Comparison of ENCODE assay signal across 17 cellular contexts in the genomic region with DNA sequence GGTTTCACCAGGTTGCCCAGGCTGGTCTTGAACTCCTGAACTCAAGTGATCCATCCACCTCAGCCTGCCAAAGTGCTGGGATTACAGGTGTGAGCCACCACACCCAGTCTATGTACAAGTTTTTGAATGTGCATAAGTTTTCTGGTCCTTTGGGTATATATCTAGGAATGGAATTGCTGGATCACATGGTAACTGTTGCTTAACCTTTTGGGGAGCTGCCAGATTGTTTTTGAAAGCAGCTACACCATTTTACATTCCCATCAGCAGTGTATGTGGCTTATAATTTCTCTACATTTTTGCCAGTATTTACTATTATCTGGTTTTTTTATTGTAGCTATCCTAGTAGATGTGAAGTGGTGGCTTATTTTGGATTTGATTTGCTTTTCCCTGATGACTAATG.
"Had no signal": no experiment of that assay in that cellular context is flagged by ENCODE, and none has a peak within 500 bp of the region (broad histone marks: within the 10 kb centered on the region; RNA-seq: fewer than 3 reads in every experiment).

No MANE protein-coding gene starts in this region.

- ATAC-seq: body of pancreas; natural killer cell; stimulated activated effector memory CD8-positive, alpha-beta T cell treated with anti-CD3 and anti-CD28 coated beads, Interleukin-12 subunit alpha, Interleukin-12 subunit beta, amount 100 ng/mL, for 72 hours; T-helper 17 cell; WTC11 had no signal

- H3K27me3 Mint-ChIP-seq: activated CD4-positive, alpha-beta memory T cell treated with anti-CD3 and anti-CD28 coated beads, Interleukin-2, amount 10 ng/mL, durations not matched to agents 7 days and 5 days; activated naive CD4-positive, alpha-beta T cell treated with anti-CD3 and anti-CD28 coated beads, Interleukin-2, amount 50 U/mL, for 24 hours; activated T-cell treated with anti-CD3 and anti-CD28 coated beads, Interleukin-2, amount 50 U/mL, for 24 hours; dendritic cell treated with granulocyte-macrophage colony-stimulating factor and Interleukin-4, amounts not matched to agents 40 ng/mL and 50 ng/mL, for 4 days; T-helper 17 cell had no signal

- H3K36me3 Mint-ChIP-seq: natural killer cell; stimulated activated effector memory CD8-positive, alpha-beta T cell treated with anti-CD3 and anti-CD28 coated beads, Interleukin-12 subunit alpha, Interleukin-12 subunit beta, amount 100 ng/mL, for 72 hours; WTC11 had no signal

- DNase-seq: activated CD4-positive, alpha-beta memory T cell treated with anti-CD3 and anti-CD28 coated beads, Interleukin-2, amount 10 ng/mL, durations not matched to agents 7 days and 5 days; activated CD4-positive, alpha-beta T cell treated with anti-CD3 and anti-CD28 coated beads for 4 hours; activated effector memory CD4-positive, alpha-beta T cell treated with Interleukin-2 at 50 U/mL for 16 hours; activated T-cell treated with anti-CD3 and anti-CD28 coated beads, Interleukin-2, amount 50 U/mL, for 24 hours; amniotic stem cell; body of pancreas; effector memory CD4-positive, alpha-beta T cell; left ventricle myocardium inferior; mesenchymal stem cell; natural killer cell; retina; T-helper 17 cell had no signal

- H3K9me3 Mint-ChIP-seq: activated CD4-positive, alpha-beta memory T cell treated with anti-CD3 and anti-CD28 coated beads, Interleukin-2, amount 10 ng/mL, durations not matched to agents 7 days and 5 days; activated naive CD4-positive, alpha-beta T cell treated with anti-CD3 and anti-CD28 coated beads, Interleukin-2, amount 50 U/mL, for 24 hours; activated T-cell treated with anti-CD3 and anti-CD28 coated beads, Interleukin-2, amount 50 U/mL, for 24 hours; dendritic cell treated with granulocyte-macrophage colony-stimulating factor and Interleukin-4, amounts not matched to agents 40 ng/mL and 50 ng/mL, for 4 days; natural killer cell; stimulated activated effector memory CD8-positive, alpha-beta T cell treated with anti-CD3 and anti-CD28 coated beads, Interleukin-12 subunit alpha, Interleukin-12 subunit beta, amount 100 ng/mL, for 72 hours; WTC11 had no signal

- H3K4me3 Mint-ChIP-seq: activated CD4-positive, alpha-beta memory T cell treated with anti-CD3 and anti-CD28 coated beads, Interleukin-2, amount 10 ng/mL, durations not matched to agents 7 days and 5 days; activated naive CD4-positive, alpha-beta T cell treated with anti-CD3 and anti-CD28 coated beads, Interleukin-2, amount 50 U/mL, for 24 hours; activated T-cell treated with anti-CD3 and anti-CD28 coated beads, Interleukin-2, amount 50 U/mL, for 24 hours; dendritic cell treated with granulocyte-macrophage colony-stimulating factor and Interleukin-4, amounts not matched to agents 40 ng/mL and 50 ng/mL, for 4 days; natural killer cell; stimulated activated effector memory CD8-positive, alpha-beta T cell treated with anti-CD3 and anti-CD28 coated beads, Interleukin-12 subunit alpha, Interleukin-12 subunit beta, amount 100 ng/mL, for 72 hours; T-helper 17 cell; WTC11 had no signal

- H3K4me3 ChIP-seq: body of pancreas, hepatocyte, left ventricle myocardium inferior had no signal
